8 cellular contexts compared by ENCODE assay signal in genomic region chr17:37742114-37742761, GRCh38. TPM values are rescaled to one million over a fixed set of nuclear protein-coding genes. Genes with fewer than 3 reads are reported as not detected.
DNase-seq lines count a peak whose midpoint lies in the region; ATAC-seq, FAIRE-seq and TF ChIP-seq lines count a peak whose summit lies in the region.

No MANE protein-coding gene starts in this region.

- H3K4me3 Mint-ChIP-seq in astrocyte (ENCODE audit: unreplicated experiment) = peak overlapping the region; percentile 81

- H3F3A ChIP-seq in GM23248 (ENCODE audit: insufficient read depth) = no peaks in the 10 kb centered on the region

- no peak for FAIRE-seq in A549 (lab: Jason Lieb, UNC)
- no peak for FAIRE-seq in astrocyte (lab: Jason Lieb, UNC)

- H3K9me3 ChIP-seq in A549 (no peaks in the 10 kb centered on the region), GM23248 (ENCODE audit: low read depth) (no peaks in the 10 kb centered on the region), astrocyte (ENCODE audit: insufficient read depth, low read depth, low read length) (no peaks in the 10 kb centered on the region), lung (ENCODE audit: control insufficient read depth in 2 of 2, insufficient read depth in 1 of 2, low read length in 1 of 2) (no peaks in the 10 kb centered on the region)

- in situ Hi-C loops in GM23248 (cut with MboI) = no loop called here

- H3K79me2 ChIP-seq in GM23248 (ENCODE audit: insufficient read depth) (no peaks in the 10 kb centered on the region), astrocyte (ENCODE audit: insufficient read depth, low read length) (no peaks in the 10 kb centered on the region)

- peaks cover 13% of the 10 kb centered on the region for H3K4me1 Mint-ChIP-seq in astrocyte (ENCODE audit: low read depth, unreplicated experiment)

- peaks cover 53% of the 10 kb centered on the region for H3K4me1 ChIP-seq in A549
- H3K4me1 ChIP-seq in GM23248 (ENCODE audit: insufficient read depth) = no peaks in the 10 kb centered on the region
- H3K4me1 ChIP-seq in astrocyte (ENCODE audit: insufficient read depth, low read length) = peaks cover 21% of the 10 kb centered on the region
- peaks cover 6 to 11% of the 10 kb centered on the region in 2 donors for H3K4me1 ChIP-seq in lung (ENCODE audit: control insufficient read depth in 2 of 2, insufficient read depth in 2 of 2, low read length in 2 of 2)

- peaks cover 89% of the 10 kb centered on the region for H3K27me3 ChIP-seq in GM23248 (replicated peaks; ENCODE audit: insufficient read depth)
- peaks cover 80% of the 10 kb centered on the region for H3K27me3 ChIP-seq in astrocyte (ENCODE audit: insufficient read depth, low read length)
- H3K27me3 ChIP-seq in lung (ENCODE audit: control insufficient read depth, insufficient read depth) = no peaks in the 10 kb centered on the region

- CTCF ChIA-PET in A549 (lab: Yijun Ruan, JAX) = interaction anchor here (0.7 to 10.3 kb wide), 8 partner anchors 19 to 93 kb away, joined by 3 to 66 read pairs (median 6); no protein-coding TSS in a partner anchor

- no peak for TF ChIP-seq EP300 in A549 (IDR thresholded peaks at IDR 0.05)

- peak overlapping the region; percentile 67 for H3K4me3 ChIP-seq in A549
- H3K4me3 ChIP-seq in GM23248 = peak overlapping the region; percentile 60
- H3K4me3 ChIP-seq in astrocyte (ENCODE audit: insufficient read depth, low read depth, low read length) = peak overlapping the region; percentile 37
- H3K4me3 ChIP-seq in lung = peak overlapping the region; percentile 57

- H4K20me1 ChIP-seq in GM23248 (ENCODE audit: insufficient read depth) (no peaks in the 10 kb centered on the region), astrocyte (ENCODE audit: insufficient read depth, low read length) (no peaks in the 10 kb centered on the region)

- ATAC-seq in A549 (no peak), lung (ENCODE audit: insufficient read depth, low FRiP score) (no peak), HG03139 (IDR thresholded peaks at IDR 0.05; ENCODE audit: unreplicated experiment) (no peak), GM21526 (IDR thresholded peaks at IDR 0.05; ENCODE audit: low FRiP score, unreplicated experiment) (no peak)

- no peak for TF ChIP-seq POLR2A in A549 (IDR thresholded peaks at IDR 0.05; ENCODE audit: low read length)

- DNase-seq in A549 (ENCODE audit: low read depth in 1 of 2, low spot score in 1 of 2) = peak; percentile 48 to 59
- DNase-seq in GM23248 = peak; percentile 40
- no peak for DNase-seq in astrocyte (ENCODE audit: low read depth)
- DNase-seq in lung (ENCODE audit: low spot score) = no peak
- DNase-seq in NCI-H1930 (lab: John Stamatoyannopoulos, UW) = no peak
- no peak for DNase-seq in NCI-H446 (lab: John Stamatoyannopoulos, UW)

- peaks cover 66% of the 10 kb centered on the region for H3K27me3 Mint-ChIP-seq in astrocyte (ENCODE audit: low read depth, unreplicated experiment)

- H3K4me2 ChIP-seq in A549 (peak overlapping the region; percentile 90), GM23248 (ENCODE audit: unreplicated experiment) (peak overlapping the region; percentile 68), astrocyte (ENCODE audit: low read length) (peak overlapping the region; percentile 81)

- WGBS in A549 (ENCODE audit: missing lambda C conversion rate) = 2% methylated on average over 51 of the region's 52 CpGs
- 5 to 6% methylated on average over 43 to 50 of the region's 52 CpGs for WGBS in GM23248 (ENCODE audit: low coverage in 1 of 2, low lambda C conversion rate in 2 of 2, missing lambda C conversion rate in 2 of 2), 2 experiments
- 3% methylated on average over 52 of the region's 52 CpGs for WGBS in lung, 2 donors

- H3K36me3 ChIP-seq in GM23248 (ENCODE audit: low read depth) (no peaks in the 10 kb centered on the region), astrocyte (ENCODE audit: insufficient read depth, low read length) (no peaks in the 10 kb centered on the region), lung (ENCODE audit: control insufficient read depth in 2 of 2, insufficient read depth in 2 of 2, low read length in 2 of 2) (no peaks in the 10 kb centered on the region)

- TF ChIP-seq CTCF in A549 (IDR thresholded peaks at IDR 0.05) (no peak), astrocyte (IDR thresholded peaks at IDR 0.05; ENCODE audit: insufficient read depth, low read depth, low read length) (no peak), lung (IDR thresholded peaks at IDR 0.05; ENCODE audit: control extremely low read depth, extremely low read depth) (no peak)

- no peak for TF ChIP-seq RAD21 in A549 (conservative IDR thresholded peaks at IDR 0.05 in 1 of 2, IDR thresholded peaks at IDR 0.05 in 1 of 2)

- POLR2A ChIA-PET in A549 (lab: Yijun Ruan, JAX) = interaction anchor here (1.1 kb wide), 1 partner anchor 25 kb away, joined by 4 read pairs; no protein-coding TSS in a partner anchor

- H3K27ac Mint-ChIP-seq in astrocyte (ENCODE audit: unreplicated experiment) = no peak overlapping the region

- peak overlapping the region; percentile 55; the same call in 1 of the 2 replicates for H2AFZ ChIP-seq in GM23248
- peak overlapping the region; percentile 46 for H2AFZ ChIP-seq in astrocyte (ENCODE audit: low read depth, low read length)

- H3K9me2 ChIP-seq in GM23248 (ENCODE audit: insufficient read depth) = no peaks in the 10 kb centered on the region

- H3K27ac ChIP-seq in A549 (peak overlapping the region; percentile 81 to 94), GM23248 (no peak overlapping the region), astrocyte (ENCODE audit: low read depth, low read length) (no peak overlapping the region), lung (ENCODE audit: low read depth in 1 of 2, low read length in 1 of 2) (peak overlapping the region in 1 of 2 donors; percentile 94)

- H3K36me3 Mint-ChIP-seq in astrocyte (ENCODE audit: low read depth, unreplicated experiment) = peaks cover 2% of the 10 kb centered on the region

- H3K9ac ChIP-seq in GM23248 (no peak overlapping the region), astrocyte (ENCODE audit: low read length) (peak overlapping the region; percentile 12)

- H3K9me3 Mint-ChIP-seq in astrocyte (ENCODE audit: unreplicated experiment) = peaks cover 2% of the 10 kb centered on the region

TF ChIP-seq in A549, 52 proteins besides CTCF, POLR2A, EP300 and RAD21:
- no peak for TF ChIP-seq HES2 (IDR thresholded peaks at IDR 0.05)
- TF ChIP-seq RNF2 (IDR thresholded peaks at IDR 0.05; ENCODE audit: borderline replicate concordance, low read depth) = peak; percentile 72; the same call in 1 of the 2 replicates
- TF ChIP-seq, protein P1, sequence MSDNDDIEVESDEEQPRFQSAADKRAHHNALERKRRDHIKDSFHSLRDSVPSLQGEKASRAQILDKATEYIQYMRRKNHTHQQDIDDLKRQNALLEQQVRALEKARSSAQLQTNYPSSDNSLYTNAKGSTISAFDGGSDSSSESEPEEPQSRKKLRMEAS (IDR thresholded peaks at IDR 0.05) = peak; percentile 75; the same call in 1 of the 2 replicates
- TF ChIP-seq, protein P2, sequence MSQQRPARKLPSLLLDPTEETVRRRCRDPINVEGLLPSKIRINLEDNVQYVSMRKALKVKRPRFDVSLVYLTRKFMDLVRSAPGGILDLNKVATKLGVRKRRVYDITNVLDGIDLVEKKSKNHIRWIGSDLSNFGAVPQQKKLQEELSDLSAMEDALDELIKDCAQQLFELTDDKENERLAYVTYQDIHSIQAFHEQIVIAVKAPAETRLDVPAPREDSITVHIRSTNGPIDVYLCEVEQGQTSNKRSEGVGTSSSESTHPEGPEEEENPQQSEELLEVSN (IDR thresholded peaks at IDR 0.05; ENCODE audit: borderline replicate concordance, low read depth) = 0 out of 2 replicates have a peak, but pooled peaks have one; percentile 52
- peak in 1 of 2 experiments; percentile 23; a peak in 1 of 5 replicates for TF ChIP-seq JUN (IDR thresholded peaks at IDR 0.05)
- no peak for TF ChIP-seq NR3C1 (IDR thresholded peaks at IDR 0.05)

RNA-seq across cellular contexts. Expression of gene HNF1B, which starts 2.6 kb away (rescaled TPM):
- polyA plus RNA-seq in A549 (2011; rRNA removed) (13.3 and 17.0 TPM in 2 replicates), A549 (2017; fragmentation: RNase III; extraction: RNeasy Plus Mini Kit Qiagen cat#74134 plus additional on column Dnase treatment) (19.5 to 21.3 TPM (median 20.8 TPM) in 3 replicates), GM23248 (2016; fragmentation: Nextera tagmentation; extraction: Ambion mirVana) (not detected in 2 replicates), lung (10 to 100 TPM in 1 of 2 donors, 1 to 10 TPM in 1; 4.1 to 12.4 TPM)
- 14.1 and 16.8 TPM in 2 replicates for polyA plus RNA-seq in A549 (2012; cell fraction: cytosol; rRNA removed)
- 20.1 and 21.2 TPM in 2 replicates for polyA plus RNA-seq in A549 (2012; cell fraction: nucleus; rRNA removed)
- 23.9 and 28.2 TPM in 2 replicates for polyA minus RNA-seq in A549 (2011; rRNA and poly(A)+ RNA removed)
- not detected in 2 replicates for total RNA-seq in GM23248 (2014; rRNA removed; shearing (Covaris generic))
- total RNA-seq in astrocyte (15.6 and 17.8 TPM in 2 replicates), lung (10 to 100 TPM; 12.4 to 18.9 TPM)

Comparison
In these comparisons a context has a peak if more than half of its experiments do, and no peak if none do; other contexts are left out.
1. DNase-seq: peak in A549 (2 of 2) and GM23248 (single experiment); none in astrocyte (single experiment), lung (single experiment), NCI-H1930 (0 of 2) and NCI-H446 (0 of 2).
2. H3K27ac ChIP-seq: peak in A549 (2 of 2); none in GM23248 (single experiment) and astrocyte (single experiment).
3. RNA of gene HNF1B, which starts 2.6 kb away (total RNA-seq): 12.4 to 18.9 TPM in lung and 15.6 to 17.8 TPM in astrocyte; not detected in GM23248; every median in the first group is over 10 times any median in the second.
4. Peak in every context shown above with its lines, with median percentiles within 50 percentile points of each other: H3K4me2 ChIP-seq and H3K4me3 ChIP-seq.